17 cellular contexts compared by ENCODE assay signal in the genomic region with DNA sequence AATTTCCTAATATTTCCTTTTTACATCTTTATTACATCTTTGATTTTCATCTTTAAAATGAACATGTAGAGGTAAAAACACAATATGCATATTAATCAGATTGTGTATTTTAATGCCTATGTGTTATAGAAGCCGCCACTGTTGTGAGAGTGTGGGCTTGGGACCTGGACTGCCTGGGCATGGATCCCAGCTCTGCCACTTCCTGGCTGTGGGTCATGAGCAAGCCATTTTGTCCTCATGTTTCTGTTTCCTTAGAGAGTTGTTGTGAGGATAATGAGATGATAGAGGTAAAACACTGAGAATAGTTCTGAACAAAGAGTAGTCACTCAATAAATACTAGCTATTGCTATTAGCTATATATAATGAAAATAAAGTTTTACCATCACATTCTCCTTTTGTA. TPM values are rescaled to one million over a fixed set of nuclear protein-coding genes. Genes with fewer than 3 reads are reported as not detected.
DNase-seq lines count a peak whose midpoint lies in the region; ATAC-seq and TF ChIP-seq lines count a peak whose summit lies in the region.
"Had no signal": no experiment of that assay in that cellular context is flagged by ENCODE, and none has a peak within 500 bp of the region (broad histone marks: within the 10 kb centered on the region; RNA-seq: fewer than 3 reads in every experiment).

No MANE protein-coding gene starts in this region.

- TF ChIP-seq CTCF in VCaP (conservative IDR thresholded peaks at IDR 0.05) = no peak
- TF ChIP-seq CTCF in GM10248 (IDR thresholded peaks at IDR 0.05; ENCODE audit: control extremely low read depth, extremely low read depth, low read depth, missing control alignments) = no peak

- H3K36me3 Mint-ChIP-seq in natural killer cell treated with Interleukin-12 subunit alpha and Interleukin-12 subunit beta and Interleukin-15 and Interleukin-18, amount 100 ng/mL, for 72 hours = no peaks in the 10 kb centered on the region
- H3K36me3 Mint-ChIP-seq: CD8-positive, alpha-beta memory T cell had no signal

- no peak overlapping the region for H3K4me3 Mint-ChIP-seq in natural killer cell treated with Interleukin-12 subunit alpha and Interleukin-12 subunit beta and Interleukin-15 and Interleukin-18, amount 100 ng/mL, for 72 hours
- H3K4me3 Mint-ChIP-seq: CD8-positive, alpha-beta memory T cell had no signal

- CTCF ChIA-PET in GM10248 (lab: Yijun Ruan, JAX) = no interaction called here

- H3K27me3 Mint-ChIP-seq in natural killer cell treated with Interleukin-12 subunit alpha and Interleukin-12 subunit beta and Interleukin-15 and Interleukin-18, amount 100 ng/mL, for 72 hours = peaks cover 14 to 34% of the 10 kb centered on the region in 2 donors

- no peak for ATAC-seq in natural killer cell treated with Interleukin-12 subunit alpha and Interleukin-12 subunit beta and Interleukin-15 and Interleukin-18, amount 100 ng/mL, for 72 hours
- ATAC-seq: HCT116 had no signal

- no peaks in the 10 kb centered on the region for H3K9me3 Mint-ChIP-seq in natural killer cell treated with Interleukin-12 subunit alpha and Interleukin-12 subunit beta and Interleukin-15 and Interleukin-18, amount 100 ng/mL, for 72 hours

- DNase-seq in Daoy (ENCODE audit: low read depth) (peak; percentile 11), HT1080 (ENCODE audit: low read depth) (peak; percentile 46), lung microvascular endothelial cell (ENCODE audit: low read depth in 2 of 2) (peak; percentile 14 to 17), GM10248 (ENCODE audit: extremely low spot score) (no peak), GM19238 (ENCODE audit: insufficient read length, low spot score) (no peak)
- DNase-seq in natural killer cell treated with Interleukin-12 subunit alpha and Interleukin-12 subunit beta and Interleukin-15 and Interleukin-18, amount 100 ng/mL, for 72 hours (ENCODE audit: low spot score) = no peak
- DNase-seq: 8988T; AML-193; Caco-2; CD8-positive, alpha-beta memory T cell; DND-41; GF-D8; IMR-90; KBM-7 had no signal

- H3K27ac Mint-ChIP-seq in natural killer cell treated with Interleukin-12 subunit alpha and Interleukin-12 subunit beta and Interleukin-15 and Interleukin-18, amount 100 ng/mL, for 72 hours = no peak overlapping the region

- H3K4me1 Mint-ChIP-seq in natural killer cell treated with Interleukin-12 subunit alpha and Interleukin-12 subunit beta and Interleukin-15 and Interleukin-18, amount 100 ng/mL, for 72 hours (ENCODE audit: low read depth in 2 of 2) = peaks cover 5 to 6% of the 10 kb centered on the region in 2 donors
- H3K4me1 Mint-ChIP-seq: CD8-positive, alpha-beta memory T cell had no signal

- peak overlapping the region; percentile 79; the same call in 1 of the 2 replicates for H3K27ac ChIP-seq in VCaP
- H3K27ac ChIP-seq: BLaER1 had no signal

- POLR2A ChIA-PET in GM10248 (lab: Yijun Ruan, JAX) = no interaction called here

RNA-seq across cellular contexts. Expression of a gene that starts 38.4 kb away (rescaled TPM):
- 46.4 and 63.7 TPM in 2 replicates for total RNA-seq in Daoy (2014; rRNA removed; shearing (Covaris generic))
- 32.6 and 39.4 TPM in 2 replicates for total RNA-seq in HT1080 (2014; rRNA removed; shearing (Covaris generic))
- polyA plus RNA-seq in HT1080 (2015; cell fraction: cytosol; rRNA removed) = 110 and 134 TPM in 2 replicates
- polyA plus RNA-seq in HT1080 (2015; cell fraction: nucleus; rRNA removed) = 36.8 and 48.6 TPM in 2 replicates
- 31.2 and 36.5 TPM in 2 replicates for total RNA-seq in lung microvascular endothelial cell
- total RNA-seq in natural killer cell treated with Interleukin-12 subunit alpha and Interleukin-12 subunit beta and Interleukin-15 and Interleukin-18, amount 100 ng/mL, for 72 hours = 10 to 100 TPM; 22.0 to 29.5 TPM

Comparison
In these comparisons a context has a peak if more than half of its experiments do, and no peak if none do; other contexts are left out.
1. DNase-seq: peak in Daoy (single experiment), HT1080 (single experiment) and lung microvascular endothelial cell (2 of 2); none in natural killer cell treated with Interleukin-12 subunit alpha and Interleukin-12 subunit beta and Interleukin-15 and Interleukin-18, amount 100 ng/mL, for 72 hours (single experiment), GM10248 (single experiment) and GM19238 (single experiment).